In genomic region chr14:97580923-97581495, GRCh38 we compare ENCODE assay signal across 1 cellular context.
TF ChIP-seq lines count a peak whose summit lies in the region.

No MANE protein-coding gene starts in this region.

TF ChIP-seq in H1, 55 proteins besides CTCF, POLR2A, EP300 and RAD21 (continued from another document):
- TF ChIP-seq, protein P1, sequence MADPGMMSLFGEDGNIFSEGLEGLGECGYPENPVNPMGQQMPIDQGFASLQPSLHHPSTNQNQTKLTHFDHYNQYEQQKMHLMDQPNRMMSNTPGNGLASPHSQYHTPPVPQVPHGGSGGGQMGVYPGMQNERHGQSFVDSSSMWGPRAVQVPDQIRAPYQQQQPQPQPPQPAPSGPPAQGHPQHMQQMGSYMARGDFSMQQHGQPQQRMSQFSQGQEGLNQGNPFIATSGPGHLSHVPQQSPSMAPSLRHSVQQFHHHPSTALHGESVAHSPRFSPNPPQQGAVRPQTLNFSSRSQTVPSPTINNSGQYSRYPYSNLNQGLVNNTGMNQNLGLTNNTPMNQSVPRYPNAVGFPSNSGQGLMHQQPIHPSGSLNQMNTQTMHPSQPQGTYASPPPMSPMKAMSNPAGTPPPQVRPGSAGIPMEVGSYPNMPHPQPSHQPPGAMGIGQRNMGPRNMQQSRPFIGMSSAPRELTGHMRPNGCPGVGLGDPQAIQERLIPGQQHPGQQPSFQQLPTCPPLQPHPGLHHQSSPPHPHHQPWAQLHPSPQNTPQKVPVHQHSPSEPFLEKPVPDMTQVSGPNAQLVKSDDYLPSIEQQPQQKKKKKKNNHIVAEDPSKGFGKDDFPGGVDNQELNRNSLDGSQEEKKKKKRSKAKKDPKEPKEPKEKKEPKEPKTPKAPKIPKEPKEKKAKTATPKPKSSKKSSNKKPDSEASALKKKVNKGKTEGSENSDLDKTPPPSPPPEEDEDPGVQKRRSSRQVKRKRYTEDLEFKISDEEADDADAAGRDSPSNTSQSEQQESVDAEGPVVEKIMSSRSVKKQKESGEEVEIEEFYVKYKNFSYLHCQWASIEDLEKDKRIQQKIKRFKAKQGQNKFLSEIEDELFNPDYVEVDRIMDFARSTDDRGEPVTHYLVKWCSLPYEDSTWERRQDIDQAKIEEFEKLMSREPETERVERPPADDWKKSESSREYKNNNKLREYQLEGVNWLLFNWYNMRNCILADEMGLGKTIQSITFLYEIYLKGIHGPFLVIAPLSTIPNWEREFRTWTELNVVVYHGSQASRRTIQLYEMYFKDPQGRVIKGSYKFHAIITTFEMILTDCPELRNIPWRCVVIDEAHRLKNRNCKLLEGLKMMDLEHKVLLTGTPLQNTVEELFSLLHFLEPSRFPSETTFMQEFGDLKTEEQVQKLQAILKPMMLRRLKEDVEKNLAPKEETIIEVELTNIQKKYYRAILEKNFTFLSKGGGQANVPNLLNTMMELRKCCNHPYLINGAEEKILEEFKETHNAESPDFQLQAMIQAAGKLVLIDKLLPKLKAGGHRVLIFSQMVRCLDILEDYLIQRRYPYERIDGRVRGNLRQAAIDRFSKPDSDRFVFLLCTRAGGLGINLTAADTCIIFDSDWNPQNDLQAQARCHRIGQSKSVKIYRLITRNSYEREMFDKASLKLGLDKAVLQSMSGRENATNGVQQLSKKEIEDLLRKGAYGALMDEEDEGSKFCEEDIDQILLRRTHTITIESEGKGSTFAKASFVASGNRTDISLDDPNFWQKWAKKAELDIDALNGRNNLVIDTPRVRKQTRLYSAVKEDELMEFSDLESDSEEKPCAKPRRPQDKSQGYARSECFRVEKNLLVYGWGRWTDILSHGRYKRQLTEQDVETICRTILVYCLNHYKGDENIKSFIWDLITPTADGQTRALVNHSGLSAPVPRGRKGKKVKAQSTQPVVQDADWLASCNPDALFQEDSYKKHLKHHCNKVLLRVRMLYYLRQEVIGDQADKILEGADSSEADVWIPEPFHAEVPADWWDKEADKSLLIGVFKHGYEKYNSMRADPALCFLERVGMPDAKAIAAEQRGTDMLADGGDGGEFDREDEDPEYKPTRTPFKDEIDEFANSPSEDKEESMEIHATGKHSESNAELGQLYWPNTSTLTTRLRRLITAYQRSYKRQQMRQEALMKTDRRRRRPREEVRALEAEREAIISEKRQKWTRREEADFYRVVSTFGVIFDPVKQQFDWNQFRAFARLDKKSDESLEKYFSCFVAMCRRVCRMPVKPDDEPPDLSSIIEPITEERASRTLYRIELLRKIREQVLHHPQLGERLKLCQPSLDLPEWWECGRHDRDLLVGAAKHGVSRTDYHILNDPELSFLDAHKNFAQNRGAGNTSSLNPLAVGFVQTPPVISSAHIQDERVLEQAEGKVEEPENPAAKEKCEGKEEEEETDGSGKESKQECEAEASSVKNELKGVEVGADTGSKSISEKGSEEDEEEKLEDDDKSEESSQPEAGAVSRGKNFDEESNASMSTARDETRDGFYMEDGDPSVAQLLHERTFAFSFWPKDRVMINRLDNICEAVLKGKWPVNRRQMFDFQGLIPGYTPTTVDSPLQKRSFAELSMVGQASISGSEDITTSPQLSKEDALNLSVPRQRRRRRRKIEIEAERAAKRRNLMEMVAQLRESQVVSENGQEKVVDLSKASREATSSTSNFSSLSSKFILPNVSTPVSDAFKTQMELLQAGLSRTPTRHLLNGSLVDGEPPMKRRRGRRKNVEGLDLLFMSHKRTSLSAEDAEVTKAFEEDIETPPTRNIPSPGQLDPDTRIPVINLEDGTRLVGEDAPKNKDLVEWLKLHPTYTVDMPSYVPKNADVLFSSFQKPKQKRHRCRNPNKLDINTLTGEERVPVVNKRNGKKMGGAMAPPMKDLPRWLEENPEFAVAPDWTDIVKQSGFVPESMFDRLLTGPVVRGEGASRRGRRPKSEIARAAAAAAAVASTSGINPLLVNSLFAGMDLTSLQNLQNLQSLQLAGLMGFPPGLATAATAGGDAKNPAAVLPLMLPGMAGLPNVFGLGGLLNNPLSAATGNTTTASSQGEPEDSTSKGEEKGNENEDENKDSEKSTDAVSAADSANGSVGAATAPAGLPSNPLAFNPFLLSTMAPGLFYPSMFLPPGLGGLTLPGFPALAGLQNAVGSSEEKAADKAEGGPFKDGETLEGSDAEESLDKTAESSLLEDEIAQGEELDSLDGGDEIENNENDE (IDR thresholded peaks at IDR 0.05; ENCODE audit: insufficient replicate concordance, low read length): no peak
- TF ChIP-seq KDM1A (IDR thresholded peaks at IDR 0.05; ENCODE audit: borderline replicate concordance, low read length) (no peak), BACH1 (IDR thresholded peaks at IDR 0.05; ENCODE audit: low read length) (no peak), CREB1 (IDR thresholded peaks at IDR 0.05) (no peak), FOSL1 (IDR thresholded peaks at IDR 0.05; ENCODE audit: insufficient read depth, low read depth, low read length) (no peak), CEBPB (IDR thresholded peaks at IDR 0.05; ENCODE audit: low read depth, low read length) (no peak), JUND (IDR thresholded peaks at IDR 0.05; ENCODE audit: low read length) (no peak), KDM5A (IDR thresholded peaks at IDR 0.05; ENCODE audit: low read length) (no peak), SP1 (IDR thresholded peaks at IDR 0.05; ENCODE audit: low read depth, low read length) (no peak)
